30 cellular contexts compared by ENCODE assay signal in the genomic region with DNA sequence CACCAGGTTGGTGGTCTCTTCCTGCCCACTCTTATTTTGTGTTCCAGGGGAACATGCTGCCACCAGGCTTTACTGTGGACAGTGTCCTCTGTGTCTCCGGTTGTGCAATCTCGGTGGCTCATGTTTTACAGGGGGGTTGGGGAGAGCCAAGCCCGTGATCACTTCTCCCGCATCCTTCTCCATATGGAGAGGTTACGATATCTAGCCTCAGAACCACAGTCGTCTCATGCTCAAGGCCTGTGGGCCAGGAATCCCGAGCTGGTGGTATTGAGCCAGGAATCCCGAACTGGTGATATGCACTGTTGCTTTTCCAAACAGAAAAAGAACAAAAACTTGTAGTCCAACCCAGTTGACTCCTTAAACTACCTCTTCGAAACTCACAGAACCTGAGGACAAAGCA. TPM values are rescaled to one million over a fixed set of nuclear protein-coding genes. Genes with fewer than 3 reads are reported as not detected.
"Had no signal": no experiment of that assay in that cellular context is flagged by ENCODE, and none has a peak within 500 bp of the region (broad histone marks: within the 10 kb centered on the region; RNA-seq: fewer than 3 reads in every experiment).

No MANE protein-coding gene starts in this region.

- H3K4me3 ChIP-seq: ascending aorta, gastroesophageal sphincter, hepatocyte, skin epidermis, stomach, thyroid gland, upper lobe of right lung had no signal

- H3K9me3 ChIP-seq: ascending aorta, gastroesophageal sphincter, stomach, thyroid gland, upper lobe of right lung had no signal

- H3K79me2 ChIP-seq: hepatocyte had no signal

- H3K27me3 ChIP-seq: ascending aorta, gastroesophageal sphincter, hepatocyte, thyroid gland, upper lobe of right lung had no signal

- H3K4me2 ChIP-seq: hepatocyte had no signal

- FAIRE-seq: endothelial cell of umbilical vein had no signal

- H3K27ac Mint-ChIP-seq: activated CD4-positive, alpha-beta T cell treated with anti-CD3 and anti-CD28 coated beads for 36 hours; activated naive CD8-positive, alpha-beta T cell; brain; effector memory CD8-positive, alpha-beta T cell; stimulated activated effector memory CD8-positive, alpha-beta T cell treated with anti-CD3 and anti-CD28 coated beads, Interleukin-12 subunit alpha, Interleukin-12 subunit beta, amount 100 ng/mL, for 72 hours; T-cell; T-helper 2 cell treated with Interferon-gamma antibody and Interleukin-4, amounts not matched to agents 5 μg/mL and 100 μg/mL, for 36 hours had no signal

- H3K9me3 Mint-ChIP-seq: effector memory CD8-positive, alpha-beta T cell; stimulated activated effector memory CD8-positive, alpha-beta T cell treated with anti-CD3 and anti-CD28 coated beads, Interleukin-12 subunit alpha, Interleukin-12 subunit beta, amount 100 ng/mL, for 72 hours; T-cell had no signal

- DNase-seq: activated CD4-positive, alpha-beta T cell treated with anti-CD3 and anti-CD28 coated beads for 36 hours; activated CD4-positive, CD25-positive, alpha-beta regulatory T cell; activated CD8-positive, alpha-beta memory T cell treated with anti-CD3 and anti-CD28 coated beads for 24 hours; activated effector memory CD4-positive, alpha-beta T cell treated with Interleukin-2 at 50 U/mL for 16 hours; activated naive CD4-positive, alpha-beta T cell treated with Interleukin-2 at 50 U/mL for 16 hours; cortex of kidney; effector memory CD8-positive, alpha-beta T cell; islet precursor cell; left ventricle myocardium superior; mammary epithelial cell; stimulated activated CD4-positive, alpha-beta T cell treated with anti-CD3 and anti-CD28 coated beads, Interleukin-12 subunit alpha, Interleukin-12 subunit beta, amount 100 ng/mL, for 4 hours; stimulated activated CD4-positive, alpha-beta T cell treated with anti-CD3 and anti-CD28 coated beads, Interleukin-4, amount 100 ng/mL, for 24 hours; stomach; T-cell; thyroid gland; upper lobe of right lung had no signal

- H3K36me3 ChIP-seq: ascending aorta, gastroesophageal sphincter, stomach, thyroid gland, upper lobe of right lung had no signal

- H3K27ac ChIP-seq: ascending aorta, gastroesophageal sphincter, hepatocyte, skin epidermis, stomach, thyroid gland, upper lobe of right lung had no signal

- ATAC-seq: activated CD4-positive, alpha-beta T cell treated with anti-CD3 and anti-CD28 coated beads for 36 hours; effector memory CD8-positive, alpha-beta T cell; gastroesophageal sphincter; left ventricle myocardium superior; sciatic nerve; stimulated activated effector memory CD8-positive, alpha-beta T cell treated with anti-CD3 and anti-CD28 coated beads, Interleukin-12 subunit alpha, Interleukin-12 subunit beta, amount 100 ng/mL, for 72 hours; T-cell; upper lobe of right lung had no signal

- H2AFZ ChIP-seq: hepatocyte had no signal

- H3K4me3 Mint-ChIP-seq: activated CD4-positive, alpha-beta T cell treated with anti-CD3 and anti-CD28 coated beads for 36 hours; activated naive CD8-positive, alpha-beta T cell; brain; effector memory CD8-positive, alpha-beta T cell; neural crest cell; stimulated activated effector memory CD8-positive, alpha-beta T cell treated with anti-CD3 and anti-CD28 coated beads, Interleukin-12 subunit alpha, Interleukin-12 subunit beta, amount 100 ng/mL, for 72 hours; T-cell; T-helper 2 cell treated with Interferon-gamma antibody and Interleukin-4, amounts not matched to agents 5 μg/mL and 100 μg/mL, for 36 hours had no signal

RNA-seq across cellular contexts. Expression of gene TMEM179, which starts 47.8 kb away (rescaled TPM):
- total RNA-seq: ascending aorta, endothelial cell of umbilical vein, fibroblast of villous mesenchyme, left ventricle myocardium superior, omental fat pad, renal cortical epithelial cell, T-cell, upper lobe of right lung had no signal
- polyA plus RNA-seq: mammary epithelial cell had no signal
